In the genomic region with DNA sequence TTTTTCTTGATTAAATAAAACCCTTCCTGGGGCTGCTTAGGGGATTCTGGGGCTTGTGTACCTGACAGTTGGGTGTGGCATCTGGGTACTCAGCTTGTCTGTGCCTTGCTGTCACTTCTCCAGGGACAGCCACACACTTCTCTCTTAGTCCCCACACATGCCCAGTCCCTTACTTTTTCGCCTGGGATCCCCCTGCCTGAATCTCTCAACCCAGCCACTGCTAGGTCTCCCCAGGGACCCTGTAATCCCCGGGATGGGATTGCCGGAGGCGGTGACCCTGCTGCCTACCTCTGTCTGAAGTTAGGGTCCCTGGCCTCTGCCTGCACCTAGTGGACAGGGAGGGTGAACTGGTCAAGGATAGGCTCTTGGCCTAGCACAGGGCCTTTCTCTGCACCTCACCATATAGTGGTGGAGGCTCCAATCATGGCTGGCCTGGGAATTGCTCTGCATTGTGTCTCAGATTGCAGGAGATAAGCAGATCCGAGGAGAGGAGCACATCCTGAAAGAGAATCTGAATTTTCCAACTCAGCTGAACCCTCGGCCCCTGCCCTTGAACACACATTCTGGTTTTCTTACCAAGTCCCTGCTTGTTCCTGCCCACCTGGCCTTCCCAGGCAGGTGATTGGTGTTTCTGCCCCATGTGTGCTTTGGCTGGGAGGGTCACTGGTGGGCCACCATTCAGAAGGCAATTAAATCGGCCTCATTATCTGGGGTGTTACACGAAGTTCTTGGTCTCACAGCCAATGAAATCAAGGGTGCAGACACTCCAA, we compare ENCODE assay signal across 23 cellular contexts. TPM values are rescaled to one million over a fixed set of nuclear protein-coding genes. Genes with fewer than 3 reads are reported as not detected.
DNase-seq lines count a peak whose midpoint lies in the region; ATAC-seq and TF ChIP-seq lines count a peak whose summit lies in the region.
"Had no signal": no experiment of that assay in that cellular context is flagged by ENCODE, and none has a peak within 500 bp of the region (broad histone marks: within the 10 kb centered on the region; RNA-seq: fewer than 3 reads in every experiment).

No MANE protein-coding gene starts in this region.

- H3K4me3 Mint-ChIP-seq in endothelial cell (ENCODE audit: unreplicated experiment) = peak overlapping the region; percentile 23
- H3K4me3 Mint-ChIP-seq: CD4-positive, CD25-positive, alpha-beta regulatory T cell; CD8-positive, alpha-beta T cell had no signal

- H3K36me3 ChIP-seq in right atrium auricular region = no peaks in the 10 kb centered on the region
- no peaks in the 10 kb centered on the region for H3K36me3 ChIP-seq in osteoblast (ENCODE audit: insufficient read depth, low read length)
- H3K36me3 ChIP-seq in upper lobe of right lung = no peaks in the 10 kb centered on the region

- intact Hi-C loops in Right ventricle myocardium superior (cut with DNase I) (no loop called here), upper lobe of right lung (cut with DNase I) (no loop called here), left colon (cut with DNase I, micrococcal nuclease) (no loop called here)

- peaks cover 34% of the 10 kb centered on the region for H3K9me3 Mint-ChIP-seq in endothelial cell (ENCODE audit: unreplicated experiment)

- H3K4me3 ChIP-seq in right atrium auricular region (no peak overlapping the region), osteoblast (ENCODE audit: insufficient read depth, low read length) (no peak overlapping the region), upper lobe of right lung (no peak overlapping the region)
- H3K4me3 ChIP-seq: A549, GM12878, GM23248 had no signal

- H3K27me3 ChIP-seq in right atrium auricular region (no peaks in the 10 kb centered on the region), osteoblast (ENCODE audit: insufficient read depth, low read length) (no peaks in the 10 kb centered on the region), upper lobe of right lung (peaks cover 11% of the 10 kb centered on the region)

- no peaks in the 10 kb centered on the region for H4K20me1 ChIP-seq in osteoblast (ENCODE audit: insufficient read depth, low read length)

- H3K27me3 Mint-ChIP-seq in endothelial cell (ENCODE audit: unreplicated experiment) = peaks cover 11% of the 10 kb centered on the region
- H3K27me3 Mint-ChIP-seq: CD4-positive, CD25-positive, alpha-beta regulatory T cell had no signal

- H2AFZ ChIP-seq in osteoblast (ENCODE audit: low read length) = no peak overlapping the region
- H2AFZ ChIP-seq: GM23248 had no signal

- H3K4me1 Mint-ChIP-seq in endothelial cell (ENCODE audit: unreplicated experiment) = no peaks in the 10 kb centered on the region
- H3K4me1 Mint-ChIP-seq: CD4-positive, CD25-positive, alpha-beta regulatory T cell had no signal

- H3K79me2 ChIP-seq in osteoblast (ENCODE audit: insufficient read depth, low read length) = no peaks in the 10 kb centered on the region

- TF ChIP-seq CTCF in right atrium auricular region (IDR thresholded peaks at IDR 0.05) (no peak), endothelial cell (IDR thresholded peaks at IDR 0.05; ENCODE audit: unreplicated experiment) (no peak), osteoblast (IDR thresholded peaks at IDR 0.05; ENCODE audit: extremely low read depth, low read depth, low read length) (no peak), upper lobe of right lung (IDR thresholded peaks at IDR 0.05) (no peak)

- H3K4me2 ChIP-seq in osteoblast (ENCODE audit: insufficient read depth, low read length) = no peak overlapping the region
- H3K4me2 ChIP-seq: A549 had no signal

- DNase-seq in right atrium auricular region (ENCODE audit: low spot score) (peak; percentile 34), Right ventricle myocardium superior (no peak), endothelial cell (ENCODE audit: low spot score) (no peak), osteoblast (ENCODE audit: insufficient read length, low spot score, missing footprints) (peak; percentile 45), upper lobe of right lung (peak; percentile 36), C1 segment of cervical spinal cord (lab: John Stamatoyannopoulos, UW) (no peak), NCI-H1436 (lab: John Stamatoyannopoulos, UW) (no peak), left colon (no peak)
- DNase-seq: 8988T; ACHN; Caco-2; CD4-positive, CD25-positive, alpha-beta regulatory T cell; CD8-positive, alpha-beta T cell; DMS153; EL; GDM1; GM23248; H7; HCEC 1CT had no signal

- no peak overlapping the region for H3K27ac Mint-ChIP-seq in endothelial cell (ENCODE audit: unreplicated experiment)
- H3K27ac Mint-ChIP-seq: CD4-positive, CD25-positive, alpha-beta regulatory T cell; CD8-positive, alpha-beta T cell had no signal

- H3K9me3 ChIP-seq in right atrium auricular region (no peaks in the 10 kb centered on the region), osteoblast (ENCODE audit: low read depth, low read length) (no peaks in the 10 kb centered on the region), upper lobe of right lung (no peaks in the 10 kb centered on the region)
- H3K9me3 ChIP-seq: Caco-2 had no signal

- H3K4me1 ChIP-seq in right atrium auricular region (peaks cover 0 to 10% of the 10 kb centered on the region in 2 donors), osteoblast (ENCODE audit: insufficient read depth, low read length) (no peaks in the 10 kb centered on the region), upper lobe of right lung (no peaks in the 10 kb centered on the region)
- H3K4me1 ChIP-seq: A549, Caco-2 had no signal

- ATAC-seq in Right ventricle myocardium superior (ENCODE audit: poor library complexity) (no peak), upper lobe of right lung (no peak), left colon (no peak)
- ATAC-seq: A549; CD8-positive, alpha-beta T cell; GM12878 had no signal

- H3K27ac ChIP-seq in right atrium auricular region (no peak overlapping the region), osteoblast (ENCODE audit: low read depth, low read length) (no peak overlapping the region), upper lobe of right lung (no peak overlapping the region)
- H3K27ac ChIP-seq: A549, C4-2B, GM23248 had no signal

- peaks cover 11% of the 10 kb centered on the region for H3K36me3 Mint-ChIP-seq in endothelial cell (ENCODE audit: low read depth, unreplicated experiment)
- H3K36me3 Mint-ChIP-seq: CD8-positive, alpha-beta T cell had no signal

RNA-seq across cellular contexts. Expression of gene ZNF492, which starts 8.7 kb away (rescaled TPM):
- total RNA-seq in right atrium auricular region (under 1 TPM; 0.08 to 0.19 TPM), Right ventricle myocardium superior (0.11 TPM), endothelial cell (ENCODE audit: unreplicated experiment) (not detected), osteoblast (0.29 and 0.36 TPM in 2 replicates), upper lobe of right lung (0.29 TPM), left colon (under 1 TPM; 0.08 to 0.43 TPM)
- total RNA-seq: Caco-2, GM12878, H1, H7 had no signal

Comparison
In these comparisons a context has a peak if more than half of its experiments do, and no peak if none do; other contexts are left out.
1. DNase-seq: peak in right atrium auricular region (single experiment), osteoblast (single experiment) and upper lobe of right lung (single experiment); none in Right ventricle myocardium superior (single experiment), endothelial cell (single experiment), C1 segment of cervical spinal cord (0 of 14), NCI-H1436 (single experiment) and left colon (0 of 2).